17 cellular contexts compared by ENCODE assay signal in the genomic region with DNA sequence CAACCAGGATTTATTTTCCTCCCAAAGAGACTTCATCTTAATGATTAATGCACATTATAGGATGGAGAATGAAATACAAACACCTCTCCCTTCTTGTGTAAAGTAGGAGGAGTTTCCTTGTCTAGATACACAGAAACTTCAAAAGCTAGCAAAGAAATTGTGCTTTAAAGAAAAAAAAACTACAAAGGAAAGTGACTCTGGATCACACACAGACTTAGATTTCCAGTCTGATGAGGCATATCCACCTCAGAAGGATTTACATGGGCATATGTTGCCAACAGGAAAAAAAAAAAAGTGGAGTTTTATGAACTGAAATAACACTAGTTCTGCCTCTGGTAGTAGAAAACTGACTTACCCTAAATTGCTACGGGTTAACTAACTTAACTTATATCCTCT.
DNase-seq lines count a peak whose midpoint lies in the region; ATAC-seq and TF ChIP-seq lines count a peak whose summit lies in the region.
"Had no signal": no experiment of that assay in that cellular context is flagged by ENCODE, and none has a peak within 500 bp of the region (broad histone marks: within the 10 kb centered on the region; RNA-seq: fewer than 3 reads in every experiment).

No MANE protein-coding gene starts in this region.

- no peak for TF ChIP-seq CTCF in Caco-2 (IDR thresholded peaks at IDR 0.05; ENCODE audit: insufficient read depth in 1 of 2, low read depth in 1 of 2, low read length in 1 of 2, severe bottlenecking in 1 of 2, unreplicated experiment in 1 of 2)
- TF ChIP-seq CTCF in prostate gland (IDR thresholded peaks at IDR 0.05): no peak

- CTCF ChIA-PET in Caco-2 (lab: Charles Lee): interaction anchor here (0.7 kb wide), 1 partner anchor 20 kb away, joined by 3 read pairs; no protein-coding TSS in a partner anchor

- WGBS in prostate gland: 44% methylated on average over 1 of the region's 1 CpG

- H3K9ac ChIP-seq in rectal smooth muscle tissue (ENCODE audit: low read length): no peak overlapping the region
- H3K9ac ChIP-seq: KMS-11 had no signal

- no peak for ATAC-seq in activated CD4-positive, CD25-positive, alpha-beta regulatory T cell treated with anti-CD3 and anti-CD28 coated beads, Interleukin-2, amount 50 U/mL, for 24 hours
- ATAC-seq: A549 had no signal

- no peaks in the 10 kb centered on the region for H3K9me3 Mint-ChIP-seq in Caco-2 (ENCODE audit: unreplicated experiment)

- POLR2A ChIA-PET in Caco-2 (lab: Charles Lee): no interaction called here

- H3K9me3 ChIP-seq in Caco-2 (no peaks in the 10 kb centered on the region), prostate gland (no peaks in the 10 kb centered on the region)
- H3K9me3 ChIP-seq: A549, MG63 had no signal

- intact Hi-C loops in Caco-2 (cut with micrococcal nuclease; ENCODE audit: unreplicated experiment) (loop anchor here (5.0 kb wide), 2 partner anchors 99 to 144 kb away; no protein-coding TSS in a partner anchor), prostate gland (cut with DNase I) (no loop called here)

- H3K4me1 ChIP-seq in Caco-2: peaks cover 58% of the 10 kb centered on the region
- H3K4me1 ChIP-seq in rectal smooth muscle tissue (ENCODE audit: control insufficient read depth, insufficient read depth, low read length): peaks cover 30% of the 10 kb centered on the region
- no peaks in the 10 kb centered on the region for H3K4me1 ChIP-seq in prostate gland (replicated peaks)

- H3K27me3 ChIP-seq in Caco-2 (replicated peaks; ENCODE audit: control insufficient read depth, insufficient read depth, low read length) (no peaks in the 10 kb centered on the region), rectal smooth muscle tissue (ENCODE audit: control insufficient read depth, insufficient read depth, low read length) (no peaks in the 10 kb centered on the region), prostate gland (replicated peaks; ENCODE audit: insufficient read depth) (no peaks in the 10 kb centered on the region)
- H3K27me3 ChIP-seq: MG63 had no signal

- TF ChIP-seq POLR2A in prostate gland (IDR thresholded peaks at IDR 0.05): no peak

- H3K27ac Mint-ChIP-seq in Caco-2 (ENCODE audit: unreplicated experiment): peak overlapping the region; percentile 78

- no peaks in the 10 kb centered on the region for H3K36me3 ChIP-seq in Caco-2 (ENCODE audit: control insufficient read depth, insufficient read depth, low read length)
- no peaks in the 10 kb centered on the region for H3K36me3 ChIP-seq in rectal smooth muscle tissue (ENCODE audit: control insufficient read depth, insufficient read depth, low read length)
- H3K36me3 ChIP-seq in prostate gland: no peaks in the 10 kb centered on the region

- no TSS peak for BruUV-seq in Caco-2 (replicated peaks; lab: Mats Ljungman, UMichigan)

- peak overlapping the region; percentile 20 for H3K27ac ChIP-seq in epithelial cell of prostate
- peak overlapping the region; percentile 53 for H3K27ac ChIP-seq in rectal smooth muscle tissue (ENCODE audit: low read depth, low read length)
- peak overlapping the region in 1 of 2 donors; percentile 1 for H3K27ac ChIP-seq in prostate gland
- H3K27ac ChIP-seq: KMS-11 had no signal

- DNase-seq in Caco-2 (no peak), NCI-H69 (lab: John Stamatoyannopoulos, UW) (peak; percentile 25), epithelial cell of prostate (ENCODE audit: low read depth, low spot score) (no peak), prostate gland (ENCODE audit: low spot score) (no peak), activated gamma-delta T cell (lab: John Stamatoyannopoulos, UW) (no peak)
- no peak for DNase-seq in effector CD8-positive, alpha-beta T cell (lab: John Stamatoyannopoulos, UW)
- DNase-seq: C1 segment of cervical spinal cord; MG63; NCI-H1092 treated with DMSO at 0.1 percent for 48 hours; NCI-H1694; NCI-H345; NK-92 treated with Interleukin-12 subunit alpha and Interleukin-12 subunit beta, amount 100 ng/mL, for 24 hours; OCI-M1 had no signal

- no peak overlapping the region for H3K4me3 Mint-ChIP-seq in Caco-2 (ENCODE audit: unreplicated experiment)

- H3K4me3 ChIP-seq in Caco-2 (ENCODE audit: low read depth, low read length) (no peak overlapping the region), rectal smooth muscle tissue (ENCODE audit: low read length) (no peak overlapping the region), prostate gland (no peak overlapping the region)
- H3K4me3 ChIP-seq: A549, MG63 had no signal

- H3K27me3 Mint-ChIP-seq in Caco-2 (ENCODE audit: insufficient read depth, unreplicated experiment): no peaks in the 10 kb centered on the region

- peaks cover 46% of the 10 kb centered on the region for H3K4me1 Mint-ChIP-seq in Caco-2 (ENCODE audit: low read depth, unreplicated experiment)

- H3K36me3 Mint-ChIP-seq in Caco-2 (ENCODE audit: insufficient read depth, unreplicated experiment): peaks cover 6% of the 10 kb centered on the region
